In genomic region chr22:41314821-41315220, GRCh38 we compare ENCODE assay signal across 17 cellular contexts. TPM values are rescaled to one million over a fixed set of nuclear protein-coding genes. Genes with fewer than 3 reads are reported as not detected.
DNase-seq lines count a peak whose midpoint lies in the region; ATAC-seq, FAIRE-seq and TF ChIP-seq lines count a peak whose summit lies in the region.
"Had no signal": no experiment of that assay in that cellular context is flagged by ENCODE, and none has a peak within 500 bp of the region (broad histone marks: within the 10 kb centered on the region; RNA-seq: fewer than 3 reads in every experiment).

No MANE protein-coding gene starts in this region.

- H3K27ac ChIP-seq in VCaP, result peak overlapping the region; percentile 72
- H3K27ac ChIP-seq: BLaER1, GM23248 had no signal

- H3K9me3 Mint-ChIP-seq in activated T-cell treated with anti-CD3 and anti-CD28 coated beads, Interleukin-2, amount 50 U/mL, for 24 hours, result no peaks in the 10 kb centered on the region
- no peaks in the 10 kb centered on the region for H3K9me3 Mint-ChIP-seq in activated T-cell treated with anti-CD3 and anti-CD28 coated beads, Interleukin-2, amount 50 U/mL, for 72 hours
- H3K9me3 Mint-ChIP-seq in mesothelial cell of epicardium, result no peaks in the 10 kb centered on the region
- H3K9me3 Mint-ChIP-seq: CD4-positive, CD25-positive, alpha-beta regulatory T cell had no signal

- no peak overlapping the region for H3K4me3 ChIP-seq in epithelial cell of esophagus (ENCODE audit: low read length)
- H3K4me3 ChIP-seq: BLaER1, GM23248 had no signal

- H3K27me3 Mint-ChIP-seq in activated T-cell treated with anti-CD3 and anti-CD28 coated beads, Interleukin-2, amount 50 U/mL, for 24 hours, result no peaks in the 10 kb centered on the region
- no peaks in the 10 kb centered on the region for H3K27me3 Mint-ChIP-seq in activated T-cell treated with anti-CD3 and anti-CD28 coated beads, Interleukin-2, amount 50 U/mL, for 72 hours (ENCODE audit: low read depth)
- H3K27me3 Mint-ChIP-seq in mesothelial cell of epicardium (ENCODE audit: low read depth), result no peaks in the 10 kb centered on the region
- H3K27me3 Mint-ChIP-seq: CD4-positive, CD25-positive, alpha-beta regulatory T cell had no signal

- DNase-seq in activated T-cell treated with anti-CD3 and anti-CD28 coated beads, Interleukin-2, amount 50 U/mL, for 24 hours, result no peak
- DNase-seq in activated T-cell treated with anti-CD3 and anti-CD28 coated beads, Interleukin-2, amount 50 U/mL, for 72 hours, result no peak
- DNase-seq in epithelial cell of esophagus (ENCODE audit: low read depth), result peak; percentile 39
- no peak for DNase-seq in urothelium cell line (ENCODE audit: low spot score)
- DNase-seq in mesothelial cell of epicardium (ENCODE audit: low spot score in 2 of 2, unreplicated experiment in 2 of 2), result no peak
- no peak for DNase-seq in NCI-H1930 (lab: John Stamatoyannopoulos, UW)
- DNase-seq: 8988T; AML-193; CD4-positive, CD25-positive, alpha-beta regulatory T cell; DMS53; GF-D8; GM23248 had no signal

- FAIRE-seq in urothelium cell line (lab: Jason Lieb, UNC), result peak; percentile 5
- FAIRE-seq: GM18507, H54 had no signal

- no peak for TF ChIP-seq CTCF in VCaP (conservative IDR thresholded peaks at IDR 0.05)
- no peak for TF ChIP-seq CTCF in epithelial cell of esophagus (IDR thresholded peaks at IDR 0.05; ENCODE audit: insufficient read depth, low read depth, low read length, missing control alignments)
- TF ChIP-seq CTCF in mesothelial cell of epicardium (IDR thresholded peaks at IDR 0.05; ENCODE audit: unreplicated experiment), result no peak

- peak overlapping the region; percentile 22 for H3K27ac Mint-ChIP-seq in activated T-cell treated with anti-CD3 and anti-CD28 coated beads, Interleukin-2, amount 50 U/mL, for 24 hours
- H3K27ac Mint-ChIP-seq in activated T-cell treated with anti-CD3 and anti-CD28 coated beads, Interleukin-2, amount 50 U/mL, for 72 hours, result no peak overlapping the region
- H3K27ac Mint-ChIP-seq in mesothelial cell of epicardium, result no peak overlapping the region
- H3K27ac Mint-ChIP-seq: CD4-positive, CD25-positive, alpha-beta regulatory T cell had no signal

- no peak overlapping the region for H3K4me3 Mint-ChIP-seq in activated T-cell treated with anti-CD3 and anti-CD28 coated beads, Interleukin-2, amount 50 U/mL, for 24 hours
- H3K4me3 Mint-ChIP-seq in activated T-cell treated with anti-CD3 and anti-CD28 coated beads, Interleukin-2, amount 50 U/mL, for 72 hours, result no peak overlapping the region
- no peak overlapping the region for H3K4me3 Mint-ChIP-seq in mesothelial cell of epicardium

- H3K36me3 Mint-ChIP-seq in activated T-cell treated with anti-CD3 and anti-CD28 coated beads, Interleukin-2, amount 50 U/mL, for 24 hours (ENCODE audit: low read depth), result peaks cover 33% of the 10 kb centered on the region
- H3K36me3 Mint-ChIP-seq in activated T-cell treated with anti-CD3 and anti-CD28 coated beads, Interleukin-2, amount 50 U/mL, for 72 hours (ENCODE audit: insufficient read depth in 2 of 2), result peaks cover 0 to 3% of the 10 kb centered on the region in 2 donors
- H3K36me3 Mint-ChIP-seq in mesothelial cell of epicardium, result peaks cover 16% of the 10 kb centered on the region

- peaks cover 22% of the 10 kb centered on the region for H3K4me1 Mint-ChIP-seq in activated T-cell treated with anti-CD3 and anti-CD28 coated beads, Interleukin-2, amount 50 U/mL, for 24 hours (ENCODE audit: low read depth)
- H3K4me1 Mint-ChIP-seq in activated T-cell treated with anti-CD3 and anti-CD28 coated beads, Interleukin-2, amount 50 U/mL, for 72 hours (ENCODE audit: low read depth), result peaks cover 20% of the 10 kb centered on the region
- H3K4me1 Mint-ChIP-seq in mesothelial cell of epicardium, result no peaks in the 10 kb centered on the region

- no peak for ATAC-seq in activated T-cell treated with anti-CD3 and anti-CD28 coated beads, Interleukin-2, amount 50 U/mL, for 72 hours (replicated peaks in 1 of 2)
- ATAC-seq in HG02981 (IDR thresholded peaks at IDR 0.05; ENCODE audit: unreplicated experiment), result no peak

RNA-seq across cellular contexts. Expression of gene ZC3H7B, which starts 13.5 kb away (rescaled TPM):
- 10 to 100 TPM; 46.1 to 52.4 TPM for total RNA-seq in activated T-cell treated with anti-CD3 and anti-CD28 coated beads, Interleukin-2, amount 50 U/mL, for 72 hours
- total RNA-seq in mesothelial cell of epicardium, result 85.5 to 86.8 TPM (median 85.6 TPM) in 3 replicates

RNA-seq across cellular contexts. Expression of gene RANGAP1, which starts 28.8 kb away (rescaled TPM):
- 100 to 1,000 TPM; 162 to 217 TPM for total RNA-seq in activated T-cell treated with anti-CD3 and anti-CD28 coated beads, Interleukin-2, amount 50 U/mL, for 72 hours
- total RNA-seq in mesothelial cell of epicardium, result 47.6 to 51.3 TPM (median 49.3 TPM) in 3 replicates
